In genomic region chr20:49037962-49038387, GRCh38 we compare ENCODE assay signal across 10 cellular contexts. TPM values are rescaled to one million over a fixed set of nuclear protein-coding genes. Genes with fewer than 3 reads are reported as not detected.
DNase-seq lines count a peak whose midpoint lies in the region; TF ChIP-seq lines count a peak whose summit lies in the region.
"Had no signal": no experiment of that assay in that cellular context is flagged by ENCODE, and none has a peak within 500 bp of the region (broad histone marks: within the 10 kb centered on the region; RNA-seq: fewer than 3 reads in every experiment).

No MANE protein-coding gene starts in this region.

- H3K9ac ChIP-seq in MM.1S (ENCODE audit: low read length) (no peak overlapping the region), smooth muscle cell (ENCODE audit: low read depth) (no peak overlapping the region)

- H3K36me3 ChIP-seq in MM.1S (replicated peaks; ENCODE audit: insufficient read depth, low read length): peaks cover 1% of the 10 kb centered on the region; the same call in 1 of the 2 replicates
- H3K36me3 ChIP-seq in smooth muscle cell (ENCODE audit: low read depth): peaks cover 13% of the 10 kb centered on the region

- WGBS in smooth muscle cell (ENCODE audit: low lambda C conversion rate): 61% methylated on average over 3 of the region's 3 CpGs

- H3K4me3 ChIP-seq in MM.1S (ENCODE audit: low read length) (no peak overlapping the region), fibroblast of the aortic adventitia (ENCODE audit: low read depth, low read length) (no peak overlapping the region), smooth muscle cell (no peak overlapping the region)
- H3K4me3 ChIP-seq: upper lobe of left lung had no signal

- H4K20me1 ChIP-seq in MM.1S (ENCODE audit: insufficient read depth, low read length) (no peaks in the 10 kb centered on the region), smooth muscle cell (ENCODE audit: low read depth) (peaks cover 8% of the 10 kb centered on the region)

- no peaks in the 10 kb centered on the region for H3K79me2 ChIP-seq in MM.1S (ENCODE audit: low read length)
- no peaks in the 10 kb centered on the region for H3K79me2 ChIP-seq in smooth muscle cell (ENCODE audit: low read depth)

- no peak overlapping the region for H2AFZ ChIP-seq in MM.1S (ENCODE audit: low read length)
- no peak overlapping the region for H2AFZ ChIP-seq in smooth muscle cell (ENCODE audit: low read depth)

- H3K27me3 ChIP-seq in MM.1S (replicated peaks; ENCODE audit: insufficient read depth, low read length): no peaks in the 10 kb centered on the region
- H3K27me3 ChIP-seq in smooth muscle cell (ENCODE audit: low read depth): no peaks in the 10 kb centered on the region
- H3K27me3 ChIP-seq: upper lobe of left lung had no signal

- TF ChIP-seq CTCF in MM.1S (IDR thresholded peaks at IDR 0.05; ENCODE audit: low read length) (no peak), fibroblast of the aortic adventitia (IDR thresholded peaks at IDR 0.05; ENCODE audit: insufficient read depth, low read length) (no peak), smooth muscle cell (IDR thresholded peaks at IDR 0.05; ENCODE audit: borderline replicate concordance, insufficient read depth, poor library complexity, severe bottlenecking) (no peak)

- peaks cover 15% of the 10 kb centered on the region for H3K4me1 ChIP-seq in MM.1S (ENCODE audit: low read length)
- no peaks in the 10 kb centered on the region for H3K4me1 ChIP-seq in smooth muscle cell (ENCODE audit: low read depth)

- H3K27ac ChIP-seq in MM.1S (ENCODE audit: low read length) (peak overlapping the region; percentile 33; the same call in 1 of the 2 replicates), smooth muscle cell (ENCODE audit: low read depth) (no peak overlapping the region)

- H3F3A ChIP-seq in MM.1S (ENCODE audit: insufficient read depth, low read length) (peaks cover 20% of the 10 kb centered on the region), smooth muscle cell (ENCODE audit: low read depth) (no peaks in the 10 kb centered on the region)

- H3K4me2 ChIP-seq in MM.1S (ENCODE audit: low read depth, low read length) (peak overlapping the region; percentile 40), smooth muscle cell (no peak overlapping the region)

- peak; percentile 63 for DNase-seq in CMK (ENCODE audit: low read depth)
- DNase-seq in MM.1S: peak; percentile 66
- peak; percentile 12 to 14 for DNase-seq in activated CD4-positive, alpha-beta T cell treated with anti-CD3 and anti-CD28 coated beads for 4 hours
- DNase-seq in fibroblast of the aortic adventitia (ENCODE audit: low read depth): peak; percentile 17
- no peak for DNase-seq in kidney glomerular epithelial cell (lab: John Stamatoyannopoulos, UW)
- no peak for DNase-seq in smooth muscle cell (lab: John Stamatoyannopoulos, UW; ENCODE audit: unreplicated experiment)
- no peak for DNase-seq in superior temporal gyrus (ENCODE audit: extremely low spot score)
- DNase-seq in NCI-H510A treated with DMSO at 0.1 percent for 48 hours (lab: John Stamatoyannopoulos, UW): no peak
- DNase-seq: NCI-H187 had no signal

- H3K9me3 ChIP-seq in MM.1S (replicated peaks; ENCODE audit: insufficient read depth, low read length) (no peaks in the 10 kb centered on the region), smooth muscle cell (replicated peaks; ENCODE audit: low read depth) (no peaks in the 10 kb centered on the region)
- H3K9me3 ChIP-seq: upper lobe of left lung had no signal

- H3K9me2 ChIP-seq in MM.1S (replicated peaks; ENCODE audit: insufficient read depth, low read length): no peaks in the 10 kb centered on the region

RNA-seq across cellular contexts. Expression of gene CSE1L, which starts 8.1 kb away (rescaled TPM):
- total RNA-seq in fibroblast of the aortic adventitia (ENCODE audit: low replicate concordance): 33.6 and 154 TPM in 2 replicates
- 92.5 and 98.6 TPM in 2 replicates for total RNA-seq in smooth muscle cell
- 31.5 and 42.0 TPM in 2 replicates for polyA plus RNA-seq in smooth muscle cell

Comparison
In these comparisons a context has a peak if more than half of its experiments do, and no peak if none do; other contexts are left out.
1. DNase-seq: peak in CMK (single experiment), MM.1S (single experiment), activated CD4-positive, alpha-beta T cell treated with anti-CD3 and anti-CD28 coated beads for 4 hours (2 of 2) and fibroblast of the aortic adventitia (single experiment); none in kidney glomerular epithelial cell (single experiment), smooth muscle cell (single experiment), superior temporal gyrus (single experiment) and NCI-H510A treated with DMSO at 0.1 percent for 48 hours (single experiment).